17 cellular contexts compared by ENCODE assay signal in the genomic region with DNA sequence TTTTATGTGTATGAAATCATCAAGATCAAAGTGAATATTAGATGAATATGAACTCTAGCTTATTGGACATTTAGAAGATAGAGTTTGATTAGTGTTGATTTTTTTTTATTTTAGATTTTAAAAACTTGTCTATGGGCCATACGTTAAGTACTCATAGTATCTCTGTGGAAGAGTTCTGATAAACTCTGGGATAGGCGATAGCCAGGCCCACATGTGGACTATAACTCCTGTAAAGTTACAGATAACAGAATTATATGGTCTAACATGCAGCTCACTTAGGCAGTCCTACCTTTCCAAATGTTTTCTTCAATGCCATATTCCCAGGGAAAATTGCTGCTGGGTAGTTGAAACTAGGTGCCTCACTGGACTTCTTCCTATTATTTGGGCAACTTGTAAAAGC. TPM values are rescaled to one million over a fixed set of nuclear protein-coding genes. Genes with fewer than 3 reads are reported as not detected.
DNase-seq lines count a peak whose midpoint lies in the region; ATAC-seq, FAIRE-seq and TF ChIP-seq lines count a peak whose summit lies in the region.
"Had no signal": no experiment of that assay in that cellular context is flagged by ENCODE, and none has a peak within 500 bp of the region (broad histone marks: within the 10 kb centered on the region; RNA-seq: fewer than 3 reads in every experiment).

No MANE protein-coding gene starts in this region.

- no peak for TF ChIP-seq POLR2A in K562 (conservative IDR thresholded peaks at IDR 0.05)

- H3K4me3 Mint-ChIP-seq in CD4-positive, alpha-beta T cell, result no peak overlapping the region
- H3K4me3 Mint-ChIP-seq in immature natural killer cell, result peak overlapping the region in 1 of 5 donors; percentile 73
- H3K4me3 Mint-ChIP-seq: CD8-positive, alpha-beta T cell had no signal

- WGBS in K562 (ENCODE audit: insufficient coverage, low coverage, missing lambda C conversion rate), result 3% methylated on average over 2 of the region's 2 CpGs

- H3K27ac ChIP-seq in CD4-positive, alpha-beta T cell (ENCODE audit: low read depth, low read length), result no peak overlapping the region
- peak overlapping the region; percentile 15; the same call in 2 of the 3 replicates for H3K27ac ChIP-seq in K562 (ENCODE audit: extremely low read depth, low read depth, low read length)
- peak overlapping the region; percentile 93 for H3K27ac ChIP-seq in neutrophil

- 0 out of 4 replicates have a peak overlapping the region, but pooled peaks of 1 of the 2 experiments have one; percentile 23 for H3K9ac ChIP-seq in K562 (ENCODE audit: insufficient read depth in 1 of 2, low read depth in 2 of 2, low read length in 2 of 2)

- no peaks in the 10 kb centered on the region for H4K20me1 ChIP-seq in K562 (replicated peaks; ENCODE audit: control insufficient read depth, insufficient read depth, low read length)

- POLR2A ChIA-PET in CD4-positive, alpha-beta T cell (lab: Charles Lee), result interaction anchor here (1.5 to 2.9 kb wide), 2 partner anchors 10 to 145 kb away, joined by 3 to 12 read pairs; a partner anchor contains a TSS
- POLR2A ChIA-PET in K562 (lab: Yijun Ruan, JAX), result interaction anchor here (1.0 to 3.0 kb wide), 3 partner anchors 10 to 17 kb away, joined by 3 to 18 read pairs (median 4); a partner anchor contains a TSS

- no peaks in the 10 kb centered on the region for H3K27me3 ChIP-seq in CD4-positive, alpha-beta T cell (ENCODE audit: control insufficient read depth, insufficient read depth, low read length)
- H3K27me3 ChIP-seq in K562 (ENCODE audit: control insufficient read depth in 2 of 2, insufficient read depth in 2 of 2, low read length in 2 of 2) (no peaks in the 10 kb centered on the region), neutrophil (no peaks in the 10 kb centered on the region)

- no TSS peak for BruUV-seq in K562 (replicated peaks; lab: Mats Ljungman, UMichigan)

- TF ChIP-seq RAD21 in K562 (CRISPR knock-in tag; conservative IDR thresholded peaks at IDR 0.05 in 1 of 2, IDR thresholded peaks at IDR 0.05 in 1 of 2), result no peak

- H3K4me3 ChIP-seq in K562, result no peak overlapping the region
- H3K4me3 ChIP-seq in neutrophil (ENCODE audit: low read depth in 1 of 2, low read length in 1 of 2), result no peak overlapping the region
- H3K4me3 ChIP-seq: HAP-1 had no signal

- H3K27ac Mint-ChIP-seq in CD4-positive, alpha-beta T cell, result peak overlapping the region; percentile 76
- peak overlapping the region; percentile 14 to 98 (median 94) for H3K27ac Mint-ChIP-seq in immature natural killer cell

- TF ChIP-seq EP300 in K562 (IDR thresholded peaks at IDR 0.05; ENCODE audit: low read length), result 0 out of 2 replicates have a peak, but pooled peaks have one; percentile 15

- peaks cover 0 to 30% of the 10 kb centered on the region in 2 experiments; a peak in 3 of 5 replicates for H3K4me1 ChIP-seq in K562 (replicated peaks in 1 of 2; ENCODE audit: control insufficient read depth in 2 of 2, insufficient read depth in 2 of 2, low read length in 2 of 2)
- peaks cover 78 to 87% of the 10 kb centered on the region in 2 experiments for H3K4me1 ChIP-seq in neutrophil (ENCODE audit: control insufficient read depth in 1 of 2, insufficient read depth in 1 of 2, low read depth in 1 of 2, low read length in 1 of 2)

- intact Hi-C loops in CD4-positive, alpha-beta T cell (cut with DNase I, micrococcal nuclease), result no loop called here
- intact Hi-C loops in K562 (cut with micrococcal nuclease), result no loop called here

- H3K79me2 ChIP-seq in K562 (ENCODE audit: control insufficient read depth, insufficient read depth, low read length), result peaks cover 39% of the 10 kb centered on the region

- CTCF ChIA-PET in CD4-positive, alpha-beta T cell (lab: Charles Lee), result no interaction called here
- CTCF ChIA-PET in K562 (lab: Yijun Ruan, JAX; ENCODE audit: low intra/inter-chr PET ratio), result no interaction called here

- no peaks in the 10 kb centered on the region for H3K9me3 Mint-ChIP-seq in CD4-positive, alpha-beta T cell
- H3K9me3 Mint-ChIP-seq in immature natural killer cell, result no peaks in the 10 kb centered on the region
- H3K9me3 Mint-ChIP-seq: CD8-positive, alpha-beta T cell had no signal

- no peak for FAIRE-seq in K562 (lab: Jason Lieb, UNC)
- FAIRE-seq: H1, HepG2, HTR-8/SVneo had no signal

- peaks cover 34% of the 10 kb centered on the region for H3K4me1 Mint-ChIP-seq in CD4-positive, alpha-beta T cell (ENCODE audit: low read depth)
- peaks cover 20 to 31% of the 10 kb centered on the region in 2 donors for H3K4me1 Mint-ChIP-seq in immature natural killer cell

- no peaks in the 10 kb centered on the region for H3K9me1 ChIP-seq in K562 (ENCODE audit: control insufficient read depth, insufficient read depth, low read length)

- H3K9me3 ChIP-seq in CD4-positive, alpha-beta T cell (ENCODE audit: control insufficient read depth, low read length), result no peaks in the 10 kb centered on the region
- no peaks in the 10 kb centered on the region for H3K9me3 ChIP-seq in K562 (replicated peaks; ENCODE audit: control insufficient read depth, insufficient read depth, low read depth, low read length)
- no peaks in the 10 kb centered on the region for H3K9me3 ChIP-seq in neutrophil
- H3K9me3 ChIP-seq: HAP-1 had no signal

- H3K4me2 ChIP-seq in K562 (ENCODE audit: insufficient read depth, low read length), result peak overlapping the region; percentile 17; the same call in 1 of the 2 replicates

- peaks cover 4% of the 10 kb centered on the region for H3K36me3 Mint-ChIP-seq in CD4-positive, alpha-beta T cell (ENCODE audit: low read depth)
- peaks cover 0 to 5% (median 0%) of the 10 kb centered on the region in 3 donors for H3K36me3 Mint-ChIP-seq in immature natural killer cell
- H3K36me3 Mint-ChIP-seq: CD8-positive, alpha-beta T cell had no signal

- H3K36me3 ChIP-seq in K562 (ENCODE audit: control insufficient read depth, insufficient read depth, low read length) (peaks cover 5% of the 10 kb centered on the region; the same call in 2 of the 3 replicates), neutrophil (no peaks in the 10 kb centered on the region)
- H3K36me3 ChIP-seq: HAP-1 had no signal

- H2AFZ ChIP-seq in K562 (ENCODE audit: low read depth, low read length), result no peak overlapping the region

- in situ Hi-C loops in K562 (cut with MboI), result no loop called here

- no peak for ATAC-seq in CD4-positive, alpha-beta T cell (ENCODE audit: poor library complexity)
- ATAC-seq in K562, result peak; percentile 65
- ATAC-seq: CD8-positive, alpha-beta T cell; HepG2 had no signal

- DNase-seq in CD4-positive, alpha-beta T cell, result no peak
- DNase-seq in K562 (ENCODE audit: extremely low read depth in 1 of 4, low spot score in 3 of 4), result peak; percentile 20 to 41 (median 32)
- DNase-seq in immature natural killer cell, result no peak
- DNase-seq in retina, result no peak
- DNase-seq in pons (ENCODE audit: low spot score), result no peak
- DNase-seq in NCI-H128 (lab: John Stamatoyannopoulos, UW; ENCODE audit: unreplicated experiment), result no peak
- no peak for DNase-seq in cerebellum (ENCODE audit: low spot score)
- DNase-seq: ACHN; CD8-positive, alpha-beta T cell; COR-L47; DND-41; GF-D8 had no signal

- TF ChIP-seq CTCF in CD4-positive, alpha-beta T cell (IDR thresholded peaks at IDR 0.05), result no peak
- no peak for TF ChIP-seq CTCF in K562 (IDR thresholded peaks at IDR 0.05 in 2 of 3, conservative IDR thresholded peaks at IDR 0.05 in 1 of 3; ENCODE audit: insufficient read depth in 2 of 3, low read depth in 1 of 3, low read length in 3 of 3)
- no peak for TF ChIP-seq CTCF in neutrophil (IDR thresholded peaks at IDR 0.05)

- H3K27me3 Mint-ChIP-seq in CD4-positive, alpha-beta T cell, result no peaks in the 10 kb centered on the region
- H3K27me3 Mint-ChIP-seq in immature natural killer cell (ENCODE audit: low read depth in 3 of 3), result peaks cover 0 to 2% (median 0%) of the 10 kb centered on the region in 3 donors

RNA-seq across cellular contexts. Expression of a gene that starts 10.4 kb away (rescaled TPM):
- 10 to 100 TPM; 12.1 to 12.3 TPM for total RNA-seq in CD4-positive, alpha-beta T cell
- total RNA-seq in K562 (2011; cell fraction: chromatin; rRNA removed; ENCODE audit: low replicate concordance), result 27.5 and 46.2 TPM in 2 replicates
- total RNA-seq in K562 (2011; cell fraction: nucleolus; rRNA removed), result 29.9 and 34.7 TPM in 2 replicates
- 63.7 and 98.0 TPM in 2 replicates for total RNA-seq in K562 (2011; cell fraction: nucleoplasm; rRNA removed)
- total RNA-seq in K562 (2014; rRNA removed) (15.4 and 17.2 TPM in 2 replicates), K562 (2014; rRNA removed; fragmentation: Illumina TruSeq; extraction: Trizol) (28.6 and 29.9 TPM in 2 replicates), K562 (2015; rRNA removed; fragmentation: Illumina TruSeq; extraction: Trizol) (17.3 and 19.7 TPM in 2 replicates), K562 (2021) (25.8 and 25.9 TPM in 2 replicates), cerebellum (9.5 TPM)
- polyA plus RNA-seq in K562 (2011; rRNA removed) (39.3 and 40.7 TPM in 2 replicates), K562 (2014; fragmentation: Illumina TruSeq; extraction: Trizol) (32.0 and 34.6 TPM in 2 replicates), K562 (2014; fragmentation: Nextera tagmentation; extraction: Ambion mirVana) (10 to 100 TPM; 21.7 to 30.7 TPM), K562 (2014; rRNA removed) (19.7 and 25.4 TPM in 2 replicates), immature natural killer cell (1 to 10 TPM; 5.2 to 5.8 (median 5.5) TPM)
- polyA plus RNA-seq in K562 (2011; cell fraction: cytosol; rRNA removed), result 23.0 and 45.3 TPM in 2 replicates
- polyA plus RNA-seq in K562 (2011; cell fraction: nucleus; rRNA removed), result 5.1 and 7.0 TPM in 2 replicates
- 28.0 and 65.7 TPM in 2 replicates for polyA plus RNA-seq in K562 (2012)
- polyA minus RNA-seq in K562 (2011; rRNA and poly(A)+ RNA removed), result 41.4 and 42.7 TPM in 2 replicates
- polyA minus RNA-seq in K562 (2011; cell fraction: cytosol; rRNA and poly(A)+ RNA removed), result 14.0 and 17.5 TPM in 2 replicates
- polyA minus RNA-seq in K562 (2011; cell fraction: nucleus; rRNA and poly(A)+ RNA removed), result 7.4 and 12.8 TPM in 2 replicates

RNA-seq across cellular contexts. Expression of a gene that starts 10.6 kb away (rescaled TPM):
- 10 to 100 TPM; 11.9 to 14.2 TPM for total RNA-seq in CD4-positive, alpha-beta T cell
- total RNA-seq in K562 (2011; cell fraction: chromatin; rRNA removed; ENCODE audit: low replicate concordance), result 86.3 and 101 TPM in 2 replicates
- 43.7 and 47.4 TPM in 2 replicates for total RNA-seq in K562 (2011; cell fraction: nucleolus; rRNA removed)
- 73.0 and 105 TPM in 2 replicates for total RNA-seq in K562 (2011; cell fraction: nucleoplasm; rRNA removed)
- total RNA-seq in K562 (2014; rRNA removed) (15.2 and 18.3 TPM in 2 replicates), K562 (2014; rRNA removed; fragmentation: Illumina TruSeq; extraction: Trizol) (16.3 and 18.1 TPM in 2 replicates), K562 (2015; rRNA removed; fragmentation: Illumina TruSeq; extraction: Trizol) (20.1 and 21.6 TPM in 2 replicates), K562 (2021) (17.9 and 18.9 TPM in 2 replicates), cerebellum (23.0 TPM)
- polyA plus RNA-seq in K562 (2011; rRNA removed) (38.0 and 45.2 TPM in 2 replicates), K562 (2014; fragmentation: Illumina TruSeq; extraction: Trizol) (19.5 and 23.2 TPM in 2 replicates), K562 (2014; fragmentation: Nextera tagmentation; extraction: Ambion mirVana) (10 to 100 TPM in 1 of 2 experiments, 1 to 10 TPM in 1; 8.7 to 15.3 TPM), K562 (2014; rRNA removed) (17.9 and 18.9 TPM in 2 replicates), immature natural killer cell (10 to 100 TPM in 1 of 3 donors, 1 to 10 TPM in 2; 2.8 to 22.7 (median 8.4) TPM)
- polyA plus RNA-seq in K562 (2011; cell fraction: cytosol; rRNA removed), result 23.5 and 35.7 TPM in 2 replicates
- polyA plus RNA-seq in K562 (2011; cell fraction: nucleus; rRNA removed), result 119 and 124 TPM in 2 replicates
- 15.5 and 15.7 TPM in 2 replicates for polyA plus RNA-seq in K562 (2012)
- polyA minus RNA-seq in K562 (2011; rRNA and poly(A)+ RNA removed), result 63.8 and 69.0 TPM in 2 replicates
- 13.3 and 21.6 TPM in 2 replicates for polyA minus RNA-seq in K562 (2011; cell fraction: cytosol; rRNA and poly(A)+ RNA removed)
- polyA minus RNA-seq in K562 (2011; cell fraction: nucleus; rRNA and poly(A)+ RNA removed), result 63.8 and 108 TPM in 2 replicates

RNA-seq across cellular contexts. Expression of a gene that starts 43.7 kb away (rescaled TPM):
- total RNA-seq in CD4-positive, alpha-beta T cell, result 10 to 100 TPM; 15.8 to 18.0 TPM
- total RNA-seq in K562 (2011; cell fraction: chromatin; rRNA removed; ENCODE audit: low replicate concordance), result 6.0 and 15.5 TPM in 2 replicates
- total RNA-seq in K562 (2011; cell fraction: nucleolus; rRNA removed), result 3.7 and 4.7 TPM in 2 replicates
- total RNA-seq in K562 (2011; cell fraction: nucleoplasm; rRNA removed), result 6.2 and 8.5 TPM in 2 replicates
- total RNA-seq in K562 (2014; rRNA removed) (38.9 and 49.8 TPM in 2 replicates), K562 (2014; rRNA removed; fragmentation: Illumina TruSeq; extraction: Trizol) (60.0 and 61.5 TPM in 2 replicates), K562 (2015; rRNA removed; fragmentation: Illumina TruSeq; extraction: Trizol) (63.9 and 65.3 TPM in 2 replicates), K562 (2021) (33.0 TPM in 2 replicates), cerebellum (15.5 TPM)
- polyA plus RNA-seq in K562 (2011; rRNA removed) (30.1 and 42.9 TPM in 2 replicates), K562 (2014; fragmentation: Illumina TruSeq; extraction: Trizol) (69.5 and 76.9 TPM in 2 replicates), K562 (2014; fragmentation: Nextera tagmentation; extraction: Ambion mirVana) (100 to 1,000 TPM; 132 to 147 TPM), K562 (2014; rRNA removed) (57.4 and 64.6 TPM in 2 replicates), immature natural killer cell (100 to 1,000 TPM; 136 to 141 (median 137) TPM)
- polyA plus RNA-seq in K562 (2011; cell fraction: cytosol; rRNA removed), result 7.1 and 20.4 TPM in 2 replicates
- 9.9 and 13.4 TPM in 2 replicates for polyA plus RNA-seq in K562 (2011; cell fraction: nucleus; rRNA removed)
- polyA plus RNA-seq in K562 (2012), result 24.7 and 64.4 TPM in 2 replicates
- polyA minus RNA-seq in K562 (2011; rRNA and poly(A)+ RNA removed), result 29.1 and 33.8 TPM in 2 replicates
- 6.0 and 11.5 TPM in 2 replicates for polyA minus RNA-seq in K562 (2011; cell fraction: cytosol; rRNA and poly(A)+ RNA removed)
- polyA minus RNA-seq in K562 (2011; cell fraction: nucleus; rRNA and poly(A)+ RNA removed), result 3.5 and 8.0 TPM in 2 replicates

RNA-seq across cellular contexts. Expression of a gene that starts 43.8 kb away (rescaled TPM):
- total RNA-seq in CD4-positive, alpha-beta T cell, result 10 to 100 TPM; 23.4 to 25.5 TPM
- total RNA-seq in K562 (2011; cell fraction: chromatin; rRNA removed; ENCODE audit: low replicate concordance), result 40.6 and 50.9 TPM in 2 replicates
- 20.5 and 23.0 TPM in 2 replicates for total RNA-seq in K562 (2011; cell fraction: nucleolus; rRNA removed)
- total RNA-seq in K562 (2011; cell fraction: nucleoplasm; rRNA removed), result 26.3 and 27.7 TPM in 2 replicates
- 36.2 and 39.8 TPM in 2 replicates for total RNA-seq in K562 (2014; rRNA removed)
- total RNA-seq in K562 (2014; rRNA removed; fragmentation: Illumina TruSeq; extraction: Trizol), result 42.4 and 45.0 TPM in 2 replicates
- total RNA-seq in K562 (2015; rRNA removed; fragmentation: Illumina TruSeq; extraction: Trizol), result 52.7 and 53.2 TPM in 2 replicates
- total RNA-seq in K562 (2021), result 36.1 and 36.7 TPM in 2 replicates
- 18.3 and 26.1 TPM in 2 replicates for polyA plus RNA-seq in K562 (2011; rRNA removed)
- 19.0 and 20.2 TPM in 2 replicates for polyA plus RNA-seq in K562 (2011; cell fraction: cytosol; rRNA removed)
- polyA plus RNA-seq in K562 (2011; cell fraction: nucleus; rRNA removed), result 15.4 and 18.4 TPM in 2 replicates
- 26.0 and 38.2 TPM in 2 replicates for polyA plus RNA-seq in K562 (2012)
- polyA plus RNA-seq in K562 (2014; fragmentation: Illumina TruSeq; extraction: Trizol), result 44.7 and 49.8 TPM in 2 replicates
- 10 to 100 TPM; 25.8 to 66.0 TPM for polyA plus RNA-seq in K562 (2014; fragmentation: Nextera tagmentation; extraction: Ambion mirVana)
- polyA plus RNA-seq in K562 (2014; rRNA removed), result 29.5 and 30.2 TPM in 2 replicates
- polyA minus RNA-seq in K562 (2011; rRNA and poly(A)+ RNA removed), result 19.3 and 21.5 TPM in 2 replicates
- 17.4 and 19.7 TPM in 2 replicates for polyA minus RNA-seq in K562 (2011; cell fraction: cytosol; rRNA and poly(A)+ RNA removed)
- polyA minus RNA-seq in K562 (2011; cell fraction: nucleus; rRNA and poly(A)+ RNA removed), result 9.0 and 15.3 TPM in 2 replicates
- polyA plus RNA-seq in immature natural killer cell, result 10 to 100 TPM; 17.7 to 25.6 (median 25.1) TPM
- 19.2 TPM for total RNA-seq in cerebellum

Comparison
In these comparisons a context has a peak if more than half of its experiments do, and no peak if none do; other contexts are left out.
1. DNase-seq: peak in K562 (4 of 4); none in CD4-positive, alpha-beta T cell (0 of 10), immature natural killer cell (0 of 3), retina (single experiment), pons (single experiment), NCI-H128 (single experiment) and cerebellum (single experiment).